ENCODE assay signal across 14 cellular contexts in genomic region chr6:108453601-108454157, GRCh38.
DNase-seq lines count a peak whose midpoint lies in the region; ATAC-seq, FAIRE-seq and TF ChIP-seq lines count a peak whose summit lies in the region.
"Had no signal": no experiment of that assay in that cellular context is flagged by ENCODE, and none has a peak within 500 bp of the region (broad histone marks: within the 10 kb centered on the region; RNA-seq: fewer than 3 reads in every experiment).

No MANE protein-coding gene starts in this region.

- H3K27me3 Mint-ChIP-seq in astrocyte (ENCODE audit: low read depth, unreplicated experiment): no peaks in the 10 kb centered on the region
- peaks cover 33% of the 10 kb centered on the region for H3K27me3 Mint-ChIP-seq in activated CD4-positive, alpha-beta T cell treated with anti-CD3 and anti-CD28 coated beads for 36 hours
- H3K27me3 Mint-ChIP-seq: activated CD8-positive, alpha-beta T cell treated with anti-CD3 and anti-CD28 coated beads for 36 hours had no signal

- CTCF ChIA-PET in IMR-90 (lab: Yijun Ruan, JAX): interaction anchor here (0.6 kb wide), 2 partner anchors 236 to 303 kb away, joined by 6 to 7 read pairs; no protein-coding TSS in a partner anchor
- CTCF ChIA-PET in activated CD4-positive, alpha-beta T cell treated with anti-CD3 and anti-CD28 coated beads for 36 hours (lab: Charles Lee): no interaction called here

- no peaks in the 10 kb centered on the region for H3K79me1 ChIP-seq in IMR-90 (ENCODE audit: low read depth in 1 of 2, low read length in 2 of 2)

- H3K9me3 ChIP-seq in IMR-90 (ENCODE audit: control insufficient read depth, insufficient read depth, low read length): no peaks in the 10 kb centered on the region
- no peaks in the 10 kb centered on the region for H3K9me3 ChIP-seq in astrocyte (ENCODE audit: insufficient read depth, low read depth, low read length)
- H3K9me3 ChIP-seq: Peyer's patch, thyroid gland had no signal

- H3K9ac ChIP-seq in IMR-90 (ENCODE audit: low read depth, low read length) (no peak overlapping the region), astrocyte (ENCODE audit: low read length) (peak overlapping the region; percentile 61)

- peak overlapping the region; percentile 67 for H3K27ac ChIP-seq in ACC112 (ENCODE audit: low read depth, low read length)
- H3K27ac ChIP-seq in IMR-90 (ENCODE audit: insufficient read depth, low read length): no peak overlapping the region
- H3K27ac ChIP-seq in astrocyte (ENCODE audit: low read depth, low read length): peak overlapping the region; percentile 79
- H3K27ac ChIP-seq: Peyer's patch, thyroid gland had no signal

- TF ChIP-seq POLR2A in IMR-90 (IDR thresholded peaks at IDR 0.05; ENCODE audit: low read depth, low read length): no peak

- H2BK120ac ChIP-seq in IMR-90 (ENCODE audit: low read depth, low read length): no peak overlapping the region; the same call in 1 of the 2 replicates

- H3K9me1 ChIP-seq in IMR-90 (ENCODE audit: insufficient read depth, low read length): no peaks in the 10 kb centered on the region

- no peak overlapping the region for H2AK5ac ChIP-seq in IMR-90 (ENCODE audit: low read depth, low read length)

- no peaks in the 10 kb centered on the region for H3K36me3 Mint-ChIP-seq in astrocyte (ENCODE audit: low read depth, unreplicated experiment)
- H3K36me3 Mint-ChIP-seq in activated CD4-positive, alpha-beta T cell treated with anti-CD3 and anti-CD28 coated beads for 36 hours (ENCODE audit: low read depth): peaks cover 2% of the 10 kb centered on the region

- TF ChIP-seq RAD21 in IMR-90 (IDR thresholded peaks at IDR 0.05; ENCODE audit: low read length): no peak

- H2BK5ac ChIP-seq in IMR-90 (ENCODE audit: low read depth, low read length, poor library complexity, severe bottlenecking): no peak overlapping the region

- peak overlapping the region; percentile 71 for H3K27ac Mint-ChIP-seq in astrocyte (ENCODE audit: unreplicated experiment)
- no peak overlapping the region for H3K27ac Mint-ChIP-seq in activated CD4-positive, alpha-beta T cell treated with anti-CD3 and anti-CD28 coated beads for 36 hours
- H3K27ac Mint-ChIP-seq: activated CD8-positive, alpha-beta T cell treated with anti-CD3 and anti-CD28 coated beads for 36 hours had no signal

- H3K23ac ChIP-seq in IMR-90 (ENCODE audit: low read depth, low read length): no peak overlapping the region

- no peak overlapping the region; the same call in 1 of the 2 replicates for H3K14ac ChIP-seq in IMR-90 (replicated peaks; ENCODE audit: low read depth, low read length)

- H3K79me2 ChIP-seq in ACC112 (ENCODE audit: control insufficient read depth, insufficient read depth, low read length, unreplicated experiment): no peaks in the 10 kb centered on the region
- no peaks in the 10 kb centered on the region for H3K79me2 ChIP-seq in astrocyte (ENCODE audit: insufficient read depth, low read length)

- in situ Hi-C loops in IMR-90 (cut with MboI; ENCODE audit: low sequenced_read_pairs): no loop called here

- H2AK9ac ChIP-seq in IMR-90 (replicated peaks; ENCODE audit: low read depth, low read length, poor library complexity): no peak overlapping the region

- POLR2A ChIA-PET in IMR-90 (lab: Charles Lee; ENCODE audit: unreplicated experiment): no interaction called here
- POLR2A ChIA-PET in activated CD4-positive, alpha-beta T cell treated with anti-CD3 and anti-CD28 coated beads for 36 hours (lab: Charles Lee): interaction anchor here (0.7 kb wide), 1 partner anchor 421 kb away, joined by 4 read pairs; no protein-coding TSS in a partner anchor

- H2BK15ac ChIP-seq in IMR-90 (ENCODE audit: low read depth, low read length): no peak overlapping the region; the same call in 2 of the 3 replicates

- H3K4me1 Mint-ChIP-seq in astrocyte (ENCODE audit: low read depth, unreplicated experiment): peaks cover 15% of the 10 kb centered on the region
- peaks cover 7% of the 10 kb centered on the region for H3K4me1 Mint-ChIP-seq in activated CD4-positive, alpha-beta T cell treated with anti-CD3 and anti-CD28 coated beads for 36 hours

- H4K5ac ChIP-seq in IMR-90 (ENCODE audit: low read depth, low read length): no peak overlapping the region

- intact Hi-C loops in IMR-90 (cut with micrococcal nuclease): no loop called here
- intact Hi-C loops in left colon (cut with DNase I, micrococcal nuclease): no loop called here
- intact Hi-C loops in activated CD4-positive, alpha-beta T cell treated with anti-CD3 and anti-CD28 coated beads for 36 hours (cut with DNase I, micrococcal nuclease): no loop called here

- H3K4me1 ChIP-seq in ACC112 (ENCODE audit: control insufficient read depth, insufficient read depth, low read length, unreplicated experiment): peaks cover 21% of the 10 kb centered on the region
- H3K4me1 ChIP-seq in IMR-90 (ENCODE audit: control insufficient read depth, insufficient read depth, low read length): no peaks in the 10 kb centered on the region
- peaks cover 26% of the 10 kb centered on the region for H3K4me1 ChIP-seq in astrocyte (ENCODE audit: insufficient read depth, low read length)
- H3K4me1 ChIP-seq: thyroid gland had no signal

- H3K56ac ChIP-seq in IMR-90 (ENCODE audit: extremely low read depth, insufficient read depth, low read length): no peak overlapping the region

- ATAC-seq in IMR-90 (ENCODE audit: low read depth): peak; percentile 79
- peak; percentile 31 for ATAC-seq in left colon
- ATAC-seq in GM18867 (IDR thresholded peaks at IDR 0.05; ENCODE audit: unreplicated experiment): no peak
- no peak for ATAC-seq in GM21390 (IDR thresholded peaks at IDR 0.05; ENCODE audit: unreplicated experiment)
- no peak for ATAC-seq in activated CD4-positive, alpha-beta T cell treated with anti-CD3 and anti-CD28 coated beads for 36 hours
- ATAC-seq: activated CD8-positive, alpha-beta T cell treated with anti-CD3 and anti-CD28 coated beads for 36 hours; left lobe of liver had no signal

- H4K20me1 ChIP-seq in IMR-90 (ENCODE audit: insufficient read depth, low read length): no peaks in the 10 kb centered on the region
- H4K20me1 ChIP-seq in astrocyte (ENCODE audit: insufficient read depth, low read length): no peaks in the 10 kb centered on the region

- peak; percentile 34 for FAIRE-seq in astrocyte (lab: Jason Lieb, UNC)
- FAIRE-seq: colon had no signal

- H4K8ac ChIP-seq in IMR-90 (ENCODE audit: low read depth in 2 of 2, low read length in 2 of 2): peak overlapping the region in 1 of 2 experiments; percentile 85; a peak in 1 of 4 replicates

- no peak overlapping the region for H4K91ac ChIP-seq in IMR-90 (ENCODE audit: insufficient read depth, low read depth, low read length)

- H3K36me3 ChIP-seq in ACC112 (ENCODE audit: insufficient read depth, low read length): no peaks in the 10 kb centered on the region
- H3K36me3 ChIP-seq in IMR-90 (ENCODE audit: control insufficient read depth, insufficient read depth, low read length): no peaks in the 10 kb centered on the region
- no peaks in the 10 kb centered on the region for H3K36me3 ChIP-seq in astrocyte (ENCODE audit: insufficient read depth, low read length)
- H3K36me3 ChIP-seq: thyroid gland had no signal

- 0 out of 2 replicates have a peak overlapping the region, but pooled peaks have one; percentile 48 for H3K4ac ChIP-seq in IMR-90 (ENCODE audit: low read depth, low read length)

- no peak for TF ChIP-seq CTCF in IMR-90 (conservative IDR thresholded peaks at IDR 0.05; ENCODE audit: low read depth, low read length)
- TF ChIP-seq CTCF in astrocyte (IDR thresholded peaks at IDR 0.05; ENCODE audit: insufficient read depth, low read depth, low read length): no peak

- peak overlapping the region; percentile 58; the same call in 1 of the 2 replicates for H3K4me2 ChIP-seq in IMR-90 (ENCODE audit: low read depth, low read length)
- H3K4me2 ChIP-seq in astrocyte (ENCODE audit: low read length): peak overlapping the region; percentile 69

- BruUV-seq in IMR-90 (replicated peaks; lab: Mats Ljungman, UMichigan): no TSS peak

- H2AFZ ChIP-seq in ACC112 (ENCODE audit: low read length, unreplicated experiment) (peak overlapping the region; percentile 81), IMR-90 (replicated peaks; ENCODE audit: low read length, poor library complexity) (peak overlapping the region; percentile 48), astrocyte (ENCODE audit: low read depth, low read length) (peak overlapping the region; percentile 36)

- H2BK20ac ChIP-seq in IMR-90 (ENCODE audit: low read depth, low read length): no peak overlapping the region

- dilution Hi-C loops in IMR-90 (cut with HindIII; ENCODE audit: low sequenced_read_pairs, unreplicated experiment): no loop called here

- WGBS in IMR-90 (ENCODE audit: extremely low coverage in 2 of 2, insufficient read length in 1 of 2), 2 experiments: 72% methylated on average over 2 of the region's 3 CpGs; no CpG with 5 or more reads in 1 of the 2 experiments

- H3K18ac ChIP-seq in IMR-90 (ENCODE audit: low read depth, low read length): no peak overlapping the region

- H3K9me3 Mint-ChIP-seq in astrocyte (ENCODE audit: unreplicated experiment): no peaks in the 10 kb centered on the region
- H3K9me3 Mint-ChIP-seq in activated CD4-positive, alpha-beta T cell treated with anti-CD3 and anti-CD28 coated beads for 36 hours (ENCODE audit: low read depth): no peaks in the 10 kb centered on the region
- H3K9me3 Mint-ChIP-seq: activated CD8-positive, alpha-beta T cell treated with anti-CD3 and anti-CD28 coated beads for 36 hours had no signal

- H3K4me3 ChIP-seq in ACC112 (ENCODE audit: low read depth, low read length) (peak overlapping the region; percentile 27; the same call in 1 of the 2 replicates), IMR-90 (ENCODE audit: insufficient read depth, low read depth, low read length) (no peak overlapping the region), astrocyte (ENCODE audit: insufficient read depth, low read depth, low read length) (peak overlapping the region; percentile 21)
- H3K4me3 ChIP-seq: Peyer's patch, thyroid gland had no signal

- H3K4me3 Mint-ChIP-seq in astrocyte (ENCODE audit: unreplicated experiment): peak overlapping the region; percentile 7
- H3K4me3 Mint-ChIP-seq in activated CD4-positive, alpha-beta T cell treated with anti-CD3 and anti-CD28 coated beads for 36 hours: no peak overlapping the region
- H3K4me3 Mint-ChIP-seq: activated CD8-positive, alpha-beta T cell treated with anti-CD3 and anti-CD28 coated beads for 36 hours had no signal

- no peaks in the 10 kb centered on the region for H3K27me3 ChIP-seq in ACC112 (ENCODE audit: insufficient read depth, low read length)
- H3K27me3 ChIP-seq in IMR-90 (ENCODE audit: control insufficient read depth, insufficient read depth, low read length): no peaks in the 10 kb centered on the region
- no peaks in the 10 kb centered on the region for H3K27me3 ChIP-seq in astrocyte (ENCODE audit: insufficient read depth, low read length)
- H3K27me3 ChIP-seq: Peyer's patch, thyroid gland had no signal

- peak; percentile 78 for DNase-seq in IMR-90
- peak; percentile 79 for DNase-seq in astrocyte (ENCODE audit: low read depth)
- no peak for DNase-seq in left colon
- no peak for DNase-seq in effector CD8-positive, alpha-beta T cell (lab: John Stamatoyannopoulos, UW)
- DNase-seq in activated CD4-positive, alpha-beta T cell treated with anti-CD3 and anti-CD28 coated beads for 36 hours: no peak
- DNase-seq: activated CD8-positive, alpha-beta T cell treated with anti-CD3 and anti-CD28 coated beads for 36 hours; stimulated activated CD4-positive, alpha-beta T cell treated with anti-CD3 and anti-CD28 coated beads, Interleukin-15, amount 100 ng/mL, for 24 hours; thyroid gland had no signal

TF ChIP-seq in IMR-90, 13 proteins besides CTCF, POLR2A, EP300 and RAD21:
- TF ChIP-seq SMC3 (IDR thresholded peaks at IDR 0.05; ENCODE audit: low read depth, low read length): no peak

Comparison
In these comparisons a context has a peak if more than half of its experiments do, and no peak if none do; other contexts are left out.
1. ATAC-seq: peak in IMR-90 (single experiment) and left colon (single experiment); none in GM18867 (single experiment), GM21390 (single experiment) and activated CD4-positive, alpha-beta T cell treated with anti-CD3 and anti-CD28 coated beads for 36 hours (single experiment).
2. DNase-seq: peak in IMR-90 (single experiment) and astrocyte (single experiment); none in left colon (0 of 2), effector CD8-positive, alpha-beta T cell (single experiment) and activated CD4-positive, alpha-beta T cell treated with anti-CD3 and anti-CD28 coated beads for 36 hours (single experiment).
3. Peak in every context shown above with its lines, with median percentiles within 50 percentile points of each other: H2AFZ ChIP-seq.